In the genomic region with DNA sequence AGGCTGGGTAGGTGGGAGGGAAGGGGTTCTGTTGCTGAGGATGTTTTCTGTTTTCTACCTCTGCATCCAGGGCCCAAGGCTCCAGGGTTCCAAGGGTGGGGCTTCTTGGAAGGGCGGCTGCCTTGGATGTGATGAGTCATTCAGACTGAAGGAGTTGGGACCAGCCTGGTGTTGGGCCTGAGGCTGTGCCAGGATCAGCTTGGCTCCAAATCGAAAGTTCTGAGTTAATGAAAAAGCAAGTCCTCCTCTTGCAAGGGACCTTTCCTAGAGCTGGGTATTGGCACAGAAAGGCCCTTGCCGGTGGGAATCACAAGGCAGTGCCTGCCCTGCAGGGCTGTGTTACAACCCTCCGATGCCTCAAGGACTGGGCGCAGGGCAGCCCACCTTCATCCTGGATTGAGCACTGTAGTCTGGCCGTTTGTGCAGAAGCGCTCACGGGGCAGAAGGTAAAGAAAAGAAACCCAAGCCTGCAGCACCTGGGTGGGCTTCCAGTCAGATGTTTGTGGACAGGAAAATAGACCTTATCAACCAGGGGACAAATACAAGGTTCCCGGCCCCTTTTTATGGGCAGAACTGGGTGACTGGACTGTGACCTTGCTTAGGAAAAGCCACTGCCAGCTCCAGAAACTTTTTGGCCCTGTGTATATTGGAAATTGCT, we compare ENCODE assay signal across 8 cellular contexts. TPM values are rescaled to one million over a fixed set of nuclear protein-coding genes. Genes with fewer than 3 reads are reported as not detected.
DNase-seq lines count a peak whose midpoint lies in the region; ATAC-seq and TF ChIP-seq lines count a peak whose summit lies in the region.

No MANE protein-coding gene starts in this region.

- peak overlapping the region; percentile 54 to 81 (median 78) for H3K27ac ChIP-seq in gastroesophageal sphincter

- H3K9me3 ChIP-seq in gastroesophageal sphincter = no peaks in the 10 kb centered on the region

- H3K4me1 ChIP-seq in gastroesophageal sphincter = peaks cover 8 to 73% (median 47%) of the 10 kb centered on the region in 3 donors

- H3K9me3 Mint-ChIP-seq in activated T-cell treated with anti-CD3 and anti-CD28 coated beads, Interleukin-2, amount 50 U/mL, for 4 hours = no peaks in the 10 kb centered on the region

- in situ Hi-C loops in Caki2 (cut with HindIII; ENCODE audit: low pct_unique_long_range_greater_than_20kb, low sequenced_read_pairs) = no loop called here

- ATAC-seq in SK-N-SH treated with all-trans-retinoic acid at 6 μM for 48 hours = peak; percentile 87
- ATAC-seq in gastroesophageal sphincter = peak; percentile 83
- no peak for ATAC-seq in activated T-cell treated with anti-CD3 and anti-CD28 coated beads, Interleukin-2, amount 50 U/mL, for 4 hours
- ATAC-seq in HG02678 (IDR thresholded peaks at IDR 0.05; ENCODE audit: unreplicated experiment) = no peak
- ATAC-seq in HG03457 (IDR thresholded peaks at IDR 0.05; ENCODE audit: unreplicated experiment) = no peak

- no peaks in the 10 kb centered on the region for H3K27me3 Mint-ChIP-seq in activated T-cell treated with anti-CD3 and anti-CD28 coated beads, Interleukin-2, amount 50 U/mL, for 4 hours (ENCODE audit: low read depth)

- H3K36me3 Mint-ChIP-seq in activated T-cell treated with anti-CD3 and anti-CD28 coated beads, Interleukin-2, amount 50 U/mL, for 4 hours (ENCODE audit: insufficient read depth) = peaks cover 9% of the 10 kb centered on the region

- H3K27me3 ChIP-seq in gastroesophageal sphincter = no peaks in the 10 kb centered on the region

- TF ChIP-seq POLR2A in gastroesophageal sphincter (IDR thresholded peaks at IDR 0.05) = no peak

- peak; percentile 80 for DNase-seq in Caki2 (ENCODE audit: low read depth)
- DNase-seq in retinal pigment epithelial cell (ENCODE audit: low read depth) = peak; percentile 94
- no peak for DNase-seq in NCI-H526 treated with DMSO at 0.1 percent for 48 hours (lab: John Stamatoyannopoulos, UW)
- DNase-seq in activated T-cell treated with anti-CD3 and anti-CD28 coated beads, Interleukin-2, amount 50 U/mL, for 4 hours = no peak

- TF ChIP-seq CTCF in gastroesophageal sphincter (IDR thresholded peaks at IDR 0.05) = no peak
- no peak for TF ChIP-seq CTCF in retinal pigment epithelial cell (conservative IDR thresholded peaks at IDR 0.05; ENCODE audit: low read depth, low read length)

- H3K4me3 Mint-ChIP-seq in activated T-cell treated with anti-CD3 and anti-CD28 coated beads, Interleukin-2, amount 50 U/mL, for 4 hours = no peak overlapping the region

- WGBS in gastroesophageal sphincter (ENCODE audit: low coverage in 1 of 2), 2 donors = 44 to 100% methylated on average over 1 to 3 of the region's 9 CpGs

- TF ChIP-seq EP300 in gastroesophageal sphincter (IDR thresholded peaks at IDR 0.05) = no peak

- peaks cover 19% of the 10 kb centered on the region for H3K4me1 Mint-ChIP-seq in activated T-cell treated with anti-CD3 and anti-CD28 coated beads, Interleukin-2, amount 50 U/mL, for 4 hours (ENCODE audit: low read depth)

- no peaks in the 10 kb centered on the region for H3K36me3 ChIP-seq in gastroesophageal sphincter

- H3K4me3 ChIP-seq in gastroesophageal sphincter = no peak overlapping the region
- H3K4me3 ChIP-seq in retinal pigment epithelial cell (ENCODE audit: low read length) = no peak overlapping the region

TF ChIP-seq in SK-N-SH treated with all-trans-retinoic acid at 6 μM for 48 hours, 23 proteins besides CTCF, POLR2A, EP300 and RAD21 (continues in another document):
- TF ChIP-seq CSDC2 (CRISPR knock-in tag; IDR thresholded peaks at IDR 0.05) (no peak; the same call in 1 of the 2 replicates), SNAI2 (CRISPR knock-in tag; IDR thresholded peaks at IDR 0.05) (no peak), ISL1 (CRISPR knock-in tag; IDR thresholded peaks at IDR 0.05) (no peak), BACH2 (CRISPR knock-in tag; IDR thresholded peaks at IDR 0.05; ENCODE audit: borderline replicate concordance) (no peak), ZFP30 (CRISPR knock-in tag; IDR thresholded peaks at IDR 0.05) (no peak), TOX (CRISPR knock-in tag; IDR thresholded peaks at IDR 0.05; ENCODE audit: borderline replicate concordance) (no peak), OSR1 (CRISPR knock-in tag; IDR thresholded peaks at IDR 0.05) (no peak), ZNF8 (CRISPR knock-in tag; IDR thresholded peaks at IDR 0.05) (no peak), ZNF70 (CRISPR knock-in tag; IDR thresholded peaks at IDR 0.05) (no peak), ZFP3 (CRISPR knock-in tag; IDR thresholded peaks at IDR 0.05) (no peak), ESRRG (CRISPR knock-in tag; IDR thresholded peaks at IDR 0.05) (no peak), PATZ1 (CRISPR knock-in tag; IDR thresholded peaks at IDR 0.05; ENCODE audit: borderline replicate concordance) (no peak), CSRNP3 (CRISPR knock-in tag; IDR thresholded peaks at IDR 0.05) (no peak)
- TF ChIP-seq, protein P1, sequence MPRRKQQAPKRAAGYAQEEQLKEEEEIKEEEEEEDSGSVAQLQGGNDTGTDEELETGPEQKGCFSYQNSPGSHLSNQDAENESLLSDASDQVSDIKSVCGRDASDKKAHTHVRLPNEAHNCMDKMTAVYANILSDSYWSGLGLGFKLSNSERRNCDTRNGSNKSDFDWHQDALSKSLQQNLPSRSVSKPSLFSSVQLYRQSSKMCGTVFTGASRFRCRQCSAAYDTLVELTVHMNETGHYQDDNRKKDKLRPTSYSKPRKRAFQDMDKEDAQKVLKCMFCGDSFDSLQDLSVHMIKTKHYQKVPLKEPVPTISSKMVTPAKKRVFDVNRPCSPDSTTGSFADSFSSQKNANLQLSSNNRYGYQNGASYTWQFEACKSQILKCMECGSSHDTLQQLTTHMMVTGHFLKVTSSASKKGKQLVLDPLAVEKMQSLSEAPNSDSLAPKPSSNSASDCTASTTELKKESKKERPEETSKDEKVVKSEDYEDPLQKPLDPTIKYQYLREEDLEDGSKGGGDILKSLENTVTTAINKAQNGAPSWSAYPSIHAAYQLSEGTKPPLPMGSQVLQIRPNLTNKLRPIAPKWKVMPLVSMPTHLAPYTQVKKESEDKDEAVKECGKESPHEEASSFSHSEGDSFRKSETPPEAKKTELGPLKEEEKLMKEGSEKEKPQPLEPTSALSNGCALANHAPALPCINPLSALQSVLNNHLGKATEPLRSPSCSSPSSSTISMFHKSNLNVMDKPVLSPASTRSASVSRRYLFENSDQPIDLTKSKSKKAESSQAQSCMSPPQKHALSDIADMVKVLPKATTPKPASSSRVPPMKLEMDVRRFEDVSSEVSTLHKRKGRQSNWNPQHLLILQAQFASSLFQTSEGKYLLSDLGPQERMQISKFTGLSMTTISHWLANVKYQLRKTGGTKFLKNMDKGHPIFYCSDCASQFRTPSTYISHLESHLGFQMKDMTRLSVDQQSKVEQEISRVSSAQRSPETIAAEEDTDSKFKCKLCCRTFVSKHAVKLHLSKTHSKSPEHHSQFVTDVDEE (CRISPR knock-in tag; IDR thresholded peaks at IDR 0.05) = no peak
- TF ChIP-seq, protein P2, sequence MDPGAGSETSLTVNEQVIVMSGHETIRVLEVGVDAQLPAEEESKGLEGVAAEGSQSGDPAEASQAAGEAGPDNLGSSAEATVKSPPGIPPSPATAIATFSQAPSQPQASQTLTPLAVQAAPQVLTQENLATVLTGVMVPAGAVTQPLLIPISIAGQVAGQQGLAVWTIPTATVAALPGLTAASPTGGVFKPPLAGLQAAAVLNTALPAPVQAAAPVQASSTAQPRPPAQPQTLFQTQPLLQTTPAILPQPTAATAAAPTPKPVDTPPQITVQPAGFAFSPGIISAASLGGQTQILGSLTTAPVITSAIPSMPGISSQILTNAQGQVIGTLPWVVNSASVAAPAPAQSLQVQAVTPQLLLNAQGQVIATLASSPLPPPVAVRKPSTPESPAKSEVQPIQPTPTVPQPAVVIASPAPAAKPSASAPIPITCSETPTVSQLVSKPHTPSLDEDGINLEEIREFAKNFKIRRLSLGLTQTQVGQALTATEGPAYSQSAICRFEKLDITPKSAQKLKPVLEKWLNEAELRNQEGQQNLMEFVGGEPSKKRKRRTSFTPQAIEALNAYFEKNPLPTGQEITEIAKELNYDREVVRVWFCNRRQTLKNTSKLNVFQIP (CRISPR knock-in tag; IDR thresholded peaks at IDR 0.05; ENCODE audit: borderline replicate concordance, low read depth) = no peak

RNA-seq across cellular contexts. Expression of gene TTC7A, which starts 27.1 kb away (rescaled TPM):
- 20.3 and 22.3 TPM in 2 replicates for total RNA-seq in Caki2 (2014; rRNA removed; shearing (Covaris generic); ENCODE audit: low replicate concordance)
- total RNA-seq in gastroesophageal sphincter = 10 to 100 TPM; 21.6 to 29.1 (median 24.4) TPM
- total RNA-seq in activated T-cell treated with anti-CD3 and anti-CD28 coated beads, Interleukin-2, amount 50 U/mL, for 4 hours = 10 to 100 TPM; 24.2 to 31.1 (median 27.5) TPM

RNA-seq across cellular contexts. Expression of gene MCFD2, which starts 52.5 kb away (rescaled TPM):
- total RNA-seq in Caki2 (2014; rRNA removed; shearing (Covaris generic); ENCODE audit: low replicate concordance) = 135 and 173 TPM in 2 replicates
- 10 to 100 TPM; 81.7 to 89.5 (median 85.4) TPM for total RNA-seq in gastroesophageal sphincter
- 10 to 100 TPM; 46.7 to 63.4 (median 50.8) TPM for total RNA-seq in activated T-cell treated with anti-CD3 and anti-CD28 coated beads, Interleukin-2, amount 50 U/mL, for 4 hours

Comparison
In these comparisons a context has a peak if more than half of its experiments do, and no peak if none do; other contexts are left out.
1. DNase-seq: peak in Caki2 (single experiment) and retinal pigment epithelial cell (single experiment); none in NCI-H526 treated with DMSO at 0.1 percent for 48 hours (single experiment) and activated T-cell treated with anti-CD3 and anti-CD28 coated beads, Interleukin-2, amount 50 U/mL, for 4 hours (single experiment).
2. ATAC-seq: peak in SK-N-SH treated with all-trans-retinoic acid at 6 μM for 48 hours (single experiment) and gastroesophageal sphincter (single experiment); none in activated T-cell treated with anti-CD3 and anti-CD28 coated beads, Interleukin-2, amount 50 U/mL, for 4 hours (0 of 2), HG02678 (single experiment) and HG03457 (single experiment).